In the genomic region with DNA sequence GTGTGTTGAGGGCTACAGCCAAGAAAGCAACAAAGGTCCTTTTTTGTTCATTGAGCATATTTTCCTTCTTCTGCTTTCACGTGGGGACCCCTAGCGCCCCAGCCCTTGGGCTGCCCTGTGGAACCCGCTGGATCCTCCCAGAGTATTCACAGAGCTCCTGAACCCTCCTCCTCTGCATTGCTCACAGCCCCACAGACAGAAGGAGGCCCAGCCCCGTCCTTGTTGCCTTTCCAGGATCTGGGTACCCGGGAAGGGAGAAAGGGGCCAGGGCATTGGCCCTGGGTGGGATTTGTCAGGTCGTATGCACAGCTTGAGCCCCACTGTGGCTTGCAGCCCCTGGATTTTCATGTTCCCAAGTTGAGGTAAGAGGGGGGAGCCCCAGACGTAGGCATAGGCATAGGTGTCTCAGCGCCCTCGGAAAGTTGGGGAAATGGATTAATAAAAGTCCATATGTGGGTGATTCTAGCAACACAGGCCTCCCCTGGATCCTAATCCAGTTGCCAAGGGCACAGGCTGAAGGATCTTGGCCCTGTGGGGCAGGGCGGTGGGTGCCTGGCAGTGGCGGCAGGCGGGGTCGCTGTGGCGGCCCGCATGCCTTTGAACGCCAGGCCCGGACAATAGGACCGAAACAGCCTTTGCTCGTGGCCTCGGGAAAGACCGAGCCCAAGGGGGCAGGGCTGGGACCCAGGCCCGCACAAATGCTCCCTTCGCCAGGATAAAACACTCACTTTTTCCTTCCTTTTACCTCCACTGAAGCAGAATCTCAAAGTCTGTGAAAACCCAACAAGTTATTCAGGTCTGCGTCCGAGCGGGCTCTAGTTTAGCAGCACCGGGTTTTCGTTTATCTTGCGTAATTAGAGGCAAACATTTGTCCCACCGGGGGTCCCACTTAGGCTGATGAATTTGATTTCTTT, we compare ENCODE assay signal across 1 cellular context.
TF ChIP-seq lines count a peak whose summit lies in the region.

No MANE protein-coding gene starts in this region.

TF ChIP-seq in endothelial cell of umbilical vein, 7 proteins besides CTCF, POLR2A, EP300 and RAD21:
- no peak for TF ChIP-seq GATA2 (IDR thresholded peaks at IDR 0.05; ENCODE audit: insufficient read depth, insufficient read length, low read depth, low read length)
- TF ChIP-seq EZH2 (IDR thresholded peaks at IDR 0.05; ENCODE audit: borderline replicate concordance, low read depth, low read length, severe bottlenecking), result peak; percentile 75
- no peak for TF ChIP-seq MYC (IDR thresholded peaks at IDR 0.05; ENCODE audit: low read depth, low read length)
- TF ChIP-seq JUN (IDR thresholded peaks at IDR 0.05; ENCODE audit: borderline replicate concordance, insufficient read depth, insufficient read length, low read depth), result no peak
- TF ChIP-seq FOS (IDR thresholded peaks at IDR 0.05; ENCODE audit: borderline replicate concordance, insufficient read depth, low read length), result no peak
